Comparison of ENCODE assay signal across 8 cellular contexts in the genomic region with DNA sequence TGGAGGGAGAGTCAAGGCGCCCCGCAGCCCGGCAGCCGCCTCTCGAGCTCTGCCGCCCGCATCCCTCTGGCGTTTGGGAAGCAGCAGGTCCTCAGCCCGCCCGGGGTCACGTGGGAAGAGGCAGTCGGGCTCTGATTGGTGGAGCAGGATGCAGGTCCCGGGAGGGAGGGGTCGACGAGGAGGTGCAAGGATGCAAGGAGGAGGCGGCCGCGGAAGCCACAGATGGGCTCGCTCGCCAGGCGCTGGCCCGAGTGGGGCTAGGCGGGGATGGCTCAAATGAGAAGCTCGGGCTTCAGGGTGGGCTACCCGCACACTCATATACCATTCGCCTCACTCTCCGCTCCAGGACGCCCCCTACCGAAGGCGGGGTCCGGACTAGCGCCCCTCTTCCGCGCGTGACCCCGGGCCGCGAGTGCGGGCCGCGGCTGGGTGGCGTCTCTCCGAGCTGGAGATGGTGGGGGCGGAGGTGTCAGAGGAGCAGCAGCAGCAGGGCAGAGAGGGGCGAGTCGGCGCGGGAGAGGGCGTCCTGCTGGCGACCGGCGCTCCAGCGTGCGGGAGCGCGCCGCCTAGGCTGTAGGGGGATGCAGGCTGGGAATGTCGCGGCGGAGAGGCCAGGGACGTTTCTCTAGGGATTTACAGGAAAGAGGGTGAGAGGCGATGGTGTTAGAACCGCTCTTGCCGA. TPM values are rescaled to one million over a fixed set of nuclear protein-coding genes. Genes with fewer than 3 reads are reported as not detected.
DNase-seq lines count a peak whose midpoint lies in the region; ATAC-seq and TF ChIP-seq lines count a peak whose summit lies in the region.

Gene TMEFF2 (minus strand): TSS at position 68 of the 682 bp plus-strand sequence. CDS start 409 bp downstream, outside the sequence.

- H3K4me1 ChIP-seq in esophagus muscularis mucosa (peaks cover 28 to 38% (median 31%) of the 10 kb centered on the region in 4 donors), mucosa of descending colon (ENCODE audit: low read depth) (peaks cover 14% of the 10 kb centered on the region)

- DNase-seq in NCI-H345 treated with DMSO at 0.1 percent for 48 hours (lab: John Stamatoyannopoulos, UW; ENCODE audit: unreplicated experiment) = peak; percentile 94
- DNase-seq in activated T-cell treated with anti-CD3 and anti-CD28 coated beads, Interleukin-2, amount 50 U/mL, for 24 hours = peak; percentile 70
- no peak for DNase-seq in esophagus muscularis mucosa (ENCODE audit: extremely low spot score)
- DNase-seq in mucosa of descending colon = peak; percentile 12 to 55 (median 38)
- DNase-seq in CD1c-positive myeloid dendritic cell (ENCODE audit: extremely low spot score) = no peak

- H3K27me3 ChIP-seq in esophagus muscularis mucosa = peaks cover 0 to 79% (median 46%) of the 10 kb centered on the region in 4 donors

- peak; percentile 71 for ATAC-seq in GM18519 (IDR thresholded peaks at IDR 0.05; ENCODE audit: low FRiP score, unreplicated experiment)
- peak; percentile 65 for ATAC-seq in HG03045 (IDR thresholded peaks at IDR 0.05; ENCODE audit: unreplicated experiment)
- peak; percentile 55 for ATAC-seq in mucosa of descending colon

- no peaks in the 10 kb centered on the region for H3K9me3 Mint-ChIP-seq in activated T-cell treated with anti-CD3 and anti-CD28 coated beads, Interleukin-2, amount 50 U/mL, for 24 hours
- no peaks in the 10 kb centered on the region for H3K9me3 Mint-ChIP-seq in stimulated activated naive CD8-positive, alpha-beta T cell treated with anti-CD3 and anti-CD28 coated beads, Interleukin-15, Interleukin-2, amounts not matched to agents 100 ng/mL and 50 ng/mL, for 24 hours

- peaks cover 84% of the 10 kb centered on the region for H3K27me3 Mint-ChIP-seq in activated T-cell treated with anti-CD3 and anti-CD28 coated beads, Interleukin-2, amount 50 U/mL, for 24 hours
- peaks cover 81% of the 10 kb centered on the region for H3K27me3 Mint-ChIP-seq in stimulated activated naive CD8-positive, alpha-beta T cell treated with anti-CD3 and anti-CD28 coated beads, Interleukin-15, Interleukin-2, amounts not matched to agents 100 ng/mL and 50 ng/mL, for 24 hours

- no peak for TF ChIP-seq EP300 in esophagus muscularis mucosa (IDR thresholded peaks at IDR 0.05)

- peaks cover 25% of the 10 kb centered on the region for H3K4me1 Mint-ChIP-seq in activated T-cell treated with anti-CD3 and anti-CD28 coated beads, Interleukin-2, amount 50 U/mL, for 24 hours (ENCODE audit: low read depth)
- peaks cover 25% of the 10 kb centered on the region for H3K4me1 Mint-ChIP-seq in stimulated activated naive CD8-positive, alpha-beta T cell treated with anti-CD3 and anti-CD28 coated beads, Interleukin-15, Interleukin-2, amounts not matched to agents 100 ng/mL and 50 ng/mL, for 24 hours (ENCODE audit: low read depth)

- H3K36me3 ChIP-seq in esophagus muscularis mucosa (no peaks in the 10 kb centered on the region), mucosa of descending colon (ENCODE audit: low read depth) (no peaks in the 10 kb centered on the region)

- peak within 1 kb of the TSS; percentile 53 to 61 (median 55) for H3K4me3 ChIP-seq in esophagus muscularis mucosa
- no peak within 1 kb of the TSS for H3K4me3 ChIP-seq in mucosa of descending colon

- H3K36me3 Mint-ChIP-seq in activated T-cell treated with anti-CD3 and anti-CD28 coated beads, Interleukin-2, amount 50 U/mL, for 24 hours (ENCODE audit: low read depth) = no peaks in the 10 kb centered on the region
- H3K36me3 Mint-ChIP-seq in stimulated activated naive CD8-positive, alpha-beta T cell treated with anti-CD3 and anti-CD28 coated beads, Interleukin-15, Interleukin-2, amounts not matched to agents 100 ng/mL and 50 ng/mL, for 24 hours (ENCODE audit: low read depth) = no peaks in the 10 kb centered on the region

- TF ChIP-seq CTCF in esophagus muscularis mucosa (IDR thresholded peaks at IDR 0.05) = no peak
- TF ChIP-seq CTCF in mucosa of descending colon (IDR thresholded peaks at IDR 0.05) = no peak

- no peak for TF ChIP-seq POLR2A in esophagus muscularis mucosa (IDR thresholded peaks at IDR 0.05; ENCODE audit: low read depth)

- intact Hi-C loops in esophagus muscularis mucosa (cut with DNase I) = no loop called here
- intact Hi-C loops in mucosa of descending colon (cut with DNase I, micrococcal nuclease) = no loop called here

- H3K27ac Mint-ChIP-seq in activated T-cell treated with anti-CD3 and anti-CD28 coated beads, Interleukin-2, amount 50 U/mL, for 24 hours = peak within 1 kb of the TSS; percentile 33
- H3K27ac Mint-ChIP-seq in stimulated activated naive CD8-positive, alpha-beta T cell treated with anti-CD3 and anti-CD28 coated beads, Interleukin-15, Interleukin-2, amounts not matched to agents 100 ng/mL and 50 ng/mL, for 24 hours = no peak within 1 kb of the TSS

- no peak within 1 kb of the TSS for H3K27ac ChIP-seq in esophagus muscularis mucosa (replicated peaks in 1 of 4)

- H3K9me3 ChIP-seq in esophagus muscularis mucosa (no peaks in the 10 kb centered on the region), mucosa of descending colon (no peaks in the 10 kb centered on the region)

- WGBS in esophagus muscularis mucosa = under 1% methylated on average over 31 of the region's 64 CpGs

- peak within 1 kb of the TSS; percentile 79 for H3K4me3 Mint-ChIP-seq in activated T-cell treated with anti-CD3 and anti-CD28 coated beads, Interleukin-2, amount 50 U/mL, for 24 hours
- peak within 1 kb of the TSS; percentile 78 for H3K4me3 Mint-ChIP-seq in stimulated activated naive CD8-positive, alpha-beta T cell treated with anti-CD3 and anti-CD28 coated beads, Interleukin-15, Interleukin-2, amounts not matched to agents 100 ng/mL and 50 ng/mL, for 24 hours

RNA-seq across cellular contexts. Expression of gene TMEFF2, which starts in this region (rescaled TPM):
- total RNA-seq in esophagus muscularis mucosa = 1 to 10 TPM in 1 of 4 donors, under 1 TPM in 3; 0.42 to 1.7 (median 0.55) TPM
- 1 to 10 TPM in 1 of 3 donors, under 1 TPM in 1, not detected in 1; 0.31 to 1.0 TPM for total RNA-seq in mucosa of descending colon

Comparison
In these comparisons a context has a peak if more than half of its experiments do, and no peak if none do; other contexts are left out.
1. DNase-seq: peak in NCI-H345 treated with DMSO at 0.1 percent for 48 hours (single experiment), activated T-cell treated with anti-CD3 and anti-CD28 coated beads, Interleukin-2, amount 50 U/mL, for 24 hours (single experiment) and mucosa of descending colon (3 of 3); none in esophagus muscularis mucosa (single experiment) and CD1c-positive myeloid dendritic cell (single experiment).
2. Peak in every context shown above with its lines, with median percentiles within 50 percentile points of each other: ATAC-seq.